In genomic region chr22:21048965-21049364, GRCh38 we compare ENCODE assay signal across 21 cellular contexts. TPM values are rescaled to one million over a fixed set of nuclear protein-coding genes. Genes with fewer than 3 reads are reported as not detected.
"Had no signal": no experiment of that assay in that cellular context is flagged by ENCODE, and none has a peak within 500 bp of the region (broad histone marks: within the 10 kb centered on the region; RNA-seq: fewer than 3 reads in every experiment).

No MANE protein-coding gene starts in this region.

RNA-seq across cellular contexts. Expression of gene LRRC74B, which starts 3.2 kb away (rescaled TPM):
- total RNA-seq: naive thymus-derived CD4-positive, alpha-beta T cell; natural killer cell treated with Interleukin-12 subunit alpha and Interleukin-12 subunit beta and Interleukin-15 and Interleukin-18, amount 100 ng/mL, for 72 hours; neural crest cell; occipital lobe; omental fat pad; osteoblast; osteocyte; pancreas; posterior vena cava; pulmonary artery endothelial cell; renal cortical epithelial cell; right atrium auricular region; right cardiac atrium; right lobe of liver; sciatic nerve; sigmoid colon; skeletal muscle tissue; smooth muscle cell had no signal
- polyA plus RNA-seq: naive thymus-derived CD4-positive, alpha-beta T cell; naive thymus-derived CD8-positive, alpha-beta T cell; neural cell; right cardiac atrium; smooth muscle cell had no signal

RNA-seq across cellular contexts. Expression of gene SLC7A4, which starts 16.6 kb away (rescaled TPM):
- total RNA-seq: natural killer cell; natural killer cell treated with Interleukin-12 subunit alpha and Interleukin-12 subunit beta and Interleukin-15 and Interleukin-18, amount 100 ng/mL, for 72 hours; osteocyte; pulmonary artery endothelial cell had no signal
- polyA plus RNA-seq: neural cell had no signal

RNA-seq across cellular contexts. Expression of gene P2RX6, which starts 34.0 kb away (rescaled TPM):
- total RNA-seq: natural killer cell treated with Interleukin-12 subunit alpha and Interleukin-12 subunit beta and Interleukin-15 and Interleukin-18, amount 100 ng/mL, for 72 hours; occipital lobe had no signal
